27 cellular contexts compared by ENCODE assay signal in the genomic region with DNA sequence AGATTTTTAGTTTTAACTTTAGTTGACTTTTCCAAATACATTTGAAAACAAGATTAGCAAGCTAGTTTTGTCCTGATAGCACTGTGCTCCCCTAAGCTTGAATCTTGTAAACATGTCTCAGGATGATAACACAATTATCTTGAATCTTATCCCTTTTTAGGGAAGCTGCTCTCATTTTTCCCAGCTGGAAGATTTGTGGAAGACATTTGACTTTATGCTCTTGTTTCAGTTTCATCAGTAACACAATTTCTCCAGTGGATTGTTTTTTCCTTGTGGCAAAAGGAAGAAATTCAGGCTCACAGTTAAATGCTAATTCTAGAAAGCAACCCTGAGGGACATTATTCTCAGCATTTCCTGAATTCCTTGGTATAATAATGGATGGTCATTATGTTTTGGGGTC.
A peak's percentile ranks its signal among the peaks of the same experiment; 100 is the strongest.
DNase-seq lines count a peak whose midpoint lies in the region; ATAC-seq, FAIRE-seq and TF ChIP-seq lines count a peak whose summit lies in the region.
"Had no signal": no experiment of that assay in that cellular context is flagged by ENCODE, and none has a peak within 500 bp of the region (broad histone marks: within the 10 kb centered on the region; RNA-seq: fewer than 3 reads in every experiment).

No MANE protein-coding gene starts in this region.

- no peak overlapping the region for H3K27ac Mint-ChIP-seq in glutamatergic neuron (ENCODE audit: unreplicated experiment)
- H3K27ac Mint-ChIP-seq: neural progenitor cell had no signal

- no peak overlapping the region for H3K4me2 ChIP-seq in GM23248 (ENCODE audit: unreplicated experiment)
- no peak overlapping the region for H3K4me2 ChIP-seq in K562 (ENCODE audit: insufficient read depth, low read length)
- H3K4me2 ChIP-seq in smooth muscle cell = peak overlapping the region; percentile 5
- H3K4me2 ChIP-seq: neural progenitor cell had no signal

- no peaks in the 10 kb centered on the region for H3K9me2 ChIP-seq in GM23248 (ENCODE audit: insufficient read depth)

- H3K4me1 Mint-ChIP-seq in glutamatergic neuron (ENCODE audit: low read depth, unreplicated experiment) = peaks cover 7% of the 10 kb centered on the region

- 0 out of 2 replicates have a peak, but pooled peaks cover 2% of the 10 kb centered on the region for H3F3A ChIP-seq in GM23248 (ENCODE audit: insufficient read depth)
- H3F3A ChIP-seq in smooth muscle cell (ENCODE audit: low read depth) = peaks cover 12% of the 10 kb centered on the region

- no peak overlapping the region for H3K4me3 ChIP-seq in GM23248
- no peak overlapping the region for H3K4me3 ChIP-seq in K562
- no peak overlapping the region for H3K4me3 ChIP-seq in smooth muscle cell
- no peak overlapping the region for H3K4me3 ChIP-seq in esophagus muscularis mucosa
- H3K4me3 ChIP-seq: body of pancreas, neural progenitor cell, psoas muscle, upper lobe of left lung had no signal

- H4K20me1 ChIP-seq in GM23248 (ENCODE audit: insufficient read depth) (no peaks in the 10 kb centered on the region), K562 (replicated peaks; ENCODE audit: control insufficient read depth, insufficient read depth, low read length) (no peaks in the 10 kb centered on the region), smooth muscle cell (ENCODE audit: low read depth) (no peaks in the 10 kb centered on the region)

- no peak overlapping the region for H3K9ac ChIP-seq in GM23248
- no peak overlapping the region for H3K9ac ChIP-seq in K562 (ENCODE audit: insufficient read depth in 1 of 2, low read depth in 2 of 2, low read length in 2 of 2)
- H3K9ac ChIP-seq in smooth muscle cell (ENCODE audit: low read depth) = no peak overlapping the region
- H3K9ac ChIP-seq: neural progenitor cell had no signal

- no peaks in the 10 kb centered on the region for H3K9me3 Mint-ChIP-seq in glutamatergic neuron (ENCODE audit: unreplicated experiment)

- no peak for FAIRE-seq in K562 (lab: Jason Lieb, UNC)

- BruUV-seq in K562 (replicated peaks; lab: Mats Ljungman, UMichigan) = no TSS peak

- POLR2A ChIA-PET in K562 (lab: Yijun Ruan, JAX) = interaction anchor here (0.9 to 1.6 kb wide), 3 partner anchors 11 to 139 kb away, joined by 4 to 6 read pairs (median 5); no protein-coding TSS in a partner anchor

- no peak for TF ChIP-seq EP300 in K562 (IDR thresholded peaks at IDR 0.05; ENCODE audit: low read length)
- no peak for TF ChIP-seq EP300 in esophagus muscularis mucosa (IDR thresholded peaks at IDR 0.05)

- H3K9me3 ChIP-seq in GM23248 (ENCODE audit: low read depth) (no peaks in the 10 kb centered on the region), K562 (replicated peaks; ENCODE audit: control insufficient read depth, insufficient read depth, low read depth, low read length) (no peaks in the 10 kb centered on the region), smooth muscle cell (replicated peaks; ENCODE audit: low read depth) (no peaks in the 10 kb centered on the region), esophagus muscularis mucosa (no peaks in the 10 kb centered on the region)
- H3K9me3 ChIP-seq: body of pancreas, psoas muscle, upper lobe of left lung had no signal

- no peak for TF ChIP-seq CTCF in K562 (IDR thresholded peaks at IDR 0.05 in 2 of 3, conservative IDR thresholded peaks at IDR 0.05 in 1 of 3; ENCODE audit: insufficient read depth in 2 of 3, low read depth in 1 of 3, low read length in 3 of 3)
- TF ChIP-seq CTCF in glutamatergic neuron (IDR thresholded peaks at IDR 0.05; ENCODE audit: partially characterized antibody, unreplicated experiment) = peak; percentile 24
- TF ChIP-seq CTCF in smooth muscle cell (IDR thresholded peaks at IDR 0.05; ENCODE audit: borderline replicate concordance, insufficient read depth, poor library complexity, severe bottlenecking) = no peak
- TF ChIP-seq CTCF in esophagus muscularis mucosa (IDR thresholded peaks at IDR 0.05) = peak in 1 of 3 experiments; percentile 32

- CTCF ChIA-PET in K562 (lab: Yijun Ruan, JAX; ENCODE audit: low intra/inter-chr PET ratio) = no interaction called here

- H2AFZ ChIP-seq in GM23248 (peak overlapping the region; percentile 31; the same call in 1 of the 2 replicates), K562 (ENCODE audit: low read depth, low read length) (no peak overlapping the region), smooth muscle cell (ENCODE audit: low read depth) (peak overlapping the region; percentile 23)
- H2AFZ ChIP-seq: neural progenitor cell had no signal

- no peaks in the 10 kb centered on the region for H3K9me1 ChIP-seq in K562 (ENCODE audit: control insufficient read depth, insufficient read depth, low read length)

- no peak overlapping the region for H3K4me3 Mint-ChIP-seq in glutamatergic neuron (ENCODE audit: unreplicated experiment)
- H3K4me3 Mint-ChIP-seq: neural progenitor cell had no signal

- TF ChIP-seq RAD21 in K562 (CRISPR knock-in tag; conservative IDR thresholded peaks at IDR 0.05 in 1 of 2, IDR thresholded peaks at IDR 0.05 in 1 of 2) = no peak

- no peak for ATAC-seq in K562
- ATAC-seq: body of pancreas, left ventricle myocardium superior, psoas muscle, SK-N-SH treated with all-trans-retinoic acid at 6 μM for 48 hours had no signal

- H3K36me3 ChIP-seq in GM23248 (ENCODE audit: low read depth) (no peaks in the 10 kb centered on the region), K562 (ENCODE audit: control insufficient read depth, insufficient read depth, low read length) (no peaks in the 10 kb centered on the region), smooth muscle cell (ENCODE audit: low read depth) (no peaks in the 10 kb centered on the region), esophagus muscularis mucosa (no peaks in the 10 kb centered on the region)
- H3K36me3 ChIP-seq: neural progenitor cell, upper lobe of left lung had no signal

- no peaks in the 10 kb centered on the region for H3K4me1 ChIP-seq in GM23248 (ENCODE audit: insufficient read depth)
- peaks cover 16 to 30% of the 10 kb centered on the region in 2 experiments; a peak in 4 of 5 replicates for H3K4me1 ChIP-seq in K562 (replicated peaks in 1 of 2; ENCODE audit: control insufficient read depth in 2 of 2, insufficient read depth in 2 of 2, low read length in 2 of 2)
- peaks cover 19% of the 10 kb centered on the region for H3K4me1 ChIP-seq in smooth muscle cell (ENCODE audit: low read depth)
- H3K4me1 ChIP-seq in esophagus muscularis mucosa = peaks cover 1 to 30% (median 23%) of the 10 kb centered on the region in 4 donors
- H3K4me1 ChIP-seq: body of pancreas had no signal

- H3K27me3 ChIP-seq in GM23248 (replicated peaks; ENCODE audit: insufficient read depth) (no peaks in the 10 kb centered on the region), K562 (ENCODE audit: control insufficient read depth in 2 of 2, insufficient read depth in 2 of 2, low read length in 2 of 2) (no peaks in the 10 kb centered on the region), smooth muscle cell (ENCODE audit: low read depth) (no peaks in the 10 kb centered on the region), esophagus muscularis mucosa (no peaks in the 10 kb centered on the region)
- H3K27me3 ChIP-seq: body of pancreas, neural progenitor cell, upper lobe of left lung had no signal

- TF ChIP-seq POLR2A in K562 (conservative IDR thresholded peaks at IDR 0.05) = no peak
- TF ChIP-seq POLR2A in esophagus muscularis mucosa (IDR thresholded peaks at IDR 0.05; ENCODE audit: low read depth) = no peak

- intact Hi-C loops in K562 (cut with micrococcal nuclease) = no loop called here
- intact Hi-C loops in esophagus muscularis mucosa (cut with DNase I) = no loop called here

- in situ Hi-C loops in GM23248 (cut with MboI) = no loop called here
- in situ Hi-C loops in K562 (cut with MboI) = no loop called here
- in situ Hi-C loops in KBM-7 (cut with MboI; ENCODE audit: low pct_unique_long_range_greater_than_20kb, low sequenced_read_pairs) = no loop called here

- H3K79me2 ChIP-seq in GM23248 (ENCODE audit: insufficient read depth) = no peaks in the 10 kb centered on the region
- H3K79me2 ChIP-seq in K562 (ENCODE audit: control insufficient read depth, insufficient read depth, low read length) = no peaks in the 10 kb centered on the region
- no peaks in the 10 kb centered on the region for H3K79me2 ChIP-seq in smooth muscle cell (ENCODE audit: low read depth)

- no peak for DNase-seq in GM23248
- DNase-seq in K562 (ENCODE audit: extremely low read depth in 1 of 4, low spot score in 3 of 4) = no peak
- DNase-seq in glutamatergic neuron = no peak
- DNase-seq in smooth muscle cell (lab: John Stamatoyannopoulos, UW; ENCODE audit: unreplicated experiment) = no peak
- DNase-seq in activated CD4-positive, CD25-positive, alpha-beta regulatory T cell (lab: John Stamatoyannopoulos, UW) = no peak
- no peak for DNase-seq in KBM-7
- no peak for DNase-seq in NCI-H774 (lab: John Stamatoyannopoulos, UW)
- DNase-seq in esophagus muscularis mucosa (ENCODE audit: extremely low spot score) = no peak
- DNase-seq: activated CD4-positive, alpha-beta T cell treated with anti-CD3 and anti-CD28 coated beads for 4 hours; activated CD8-positive, alpha-beta memory T cell treated with anti-CD3 and anti-CD28 coated beads for 24 hours; activated gamma-delta T cell; activated T-cell treated with anti-CD3 and anti-CD28 coated beads, Interleukin-2, amount 50 U/mL, for 1 hour; body of pancreas; Calu3; DND-41; effector CD8-positive, alpha-beta T cell; H7; left ventricle myocardium superior; NCI-H1930; NCI-H226; NCI-H748 treated with DMSO at 0.1 percent for 48 hours; psoas muscle; stimulated activated CD8-positive, alpha-beta memory T cell treated with anti-CD3 and anti-CD28 coated beads, Interleukin-4, amount 100 ng/mL, for 48 hours; T-helper 2 cell; upper lobe of left lung had no signal

- no peaks in the 10 kb centered on the region for H3K27me3 Mint-ChIP-seq in glutamatergic neuron (ENCODE audit: unreplicated experiment)

- H3K27ac ChIP-seq in GM23248 = no peak overlapping the region
- no peak overlapping the region for H3K27ac ChIP-seq in K562 (ENCODE audit: extremely low read depth, low read depth, low read length)
- H3K27ac ChIP-seq in smooth muscle cell (ENCODE audit: low read depth) = peak overlapping the region; percentile 29
- peak overlapping the region in 1 of 4 donors; percentile 21 for H3K27ac ChIP-seq in esophagus muscularis mucosa (replicated peaks in 1 of 4)
- H3K27ac ChIP-seq: body of pancreas, neural progenitor cell, psoas muscle, upper lobe of left lung had no signal

- H3K36me3 Mint-ChIP-seq in glutamatergic neuron (ENCODE audit: unreplicated experiment) = no peaks in the 10 kb centered on the region
- H3K36me3 Mint-ChIP-seq: neural progenitor cell had no signal

TF ChIP-seq in K562, 482 proteins besides CTCF, POLR2A, EP300 and RAD21 (continues in another document):
- TF ChIP-seq ZBTB8A (IDR thresholded peaks at IDR 0.05; ENCODE audit: partially characterized antibody) = no peak
- peak; percentile 35; the same call in 1 of the 2 replicates for TF ChIP-seq CBFA2T3 (IDR thresholded peaks at IDR 0.05)
